ENCODE assay signal across 27 cellular contexts in the genomic region with DNA sequence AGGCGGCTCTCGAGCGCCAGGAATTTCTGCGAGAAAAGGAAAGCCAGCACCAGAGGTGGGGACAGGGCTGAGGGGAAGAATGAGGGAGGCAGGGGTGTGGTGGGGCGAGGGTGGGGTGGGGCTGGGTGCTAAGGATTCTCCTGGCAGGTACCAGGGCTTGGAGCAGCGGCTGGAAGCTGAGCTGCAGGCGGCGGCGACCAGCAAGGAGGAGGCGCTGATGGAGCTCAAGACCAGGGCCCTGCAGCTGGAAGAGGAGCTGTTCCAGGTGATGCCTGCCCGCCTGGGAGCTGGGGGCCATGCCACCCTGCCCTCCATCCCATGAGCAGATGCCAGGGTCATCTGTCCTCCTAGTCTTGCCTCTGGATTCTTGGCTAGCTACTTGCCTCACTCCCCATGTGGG.
"Had no signal": no experiment of that assay in that cellular context is flagged by ENCODE, and none has a peak within 500 bp of the region (broad histone marks: within the 10 kb centered on the region; RNA-seq: fewer than 3 reads in every experiment).

No MANE protein-coding gene starts in this region.

- H3K4me1 ChIP-seq: left ventricle myocardium inferior, pancreas, prostate gland, tibial nerve, uterus had no signal

- H3K27me3 ChIP-seq: neural progenitor cell, pancreas, tibial nerve, uterus had no signal

- H3K4me3 Mint-ChIP-seq: immature natural killer cell; mesothelial cell of epicardium; naive B cell; natural killer cell; nephron progenitor cell; stimulated activated naive CD8-positive, alpha-beta T cell treated with anti-CD3 and anti-CD28 coated beads, Interleukin-15, Interleukin-2, amounts not matched to agents 100 ng/mL and 50 ng/mL, for 24 hours; type B pancreatic cell had no signal

- H3K4me1 Mint-ChIP-seq: mesothelial cell of epicardium had no signal

- H3K4me3 ChIP-seq: left ventricle myocardium inferior, lung, neural progenitor cell, pancreas, prostate gland, skin epidermis, tibial nerve, uterus had no signal

- H3K9me3 ChIP-seq: left ventricle myocardium inferior, pancreas, prostate gland, tibial nerve, uterus had no signal

- H3K36me3 Mint-ChIP-seq: mesothelial cell of epicardium, naive B cell, natural killer cell, neural progenitor cell, type B pancreatic cell had no signal

- H3K4me2 ChIP-seq: neural progenitor cell had no signal

- H3K9ac ChIP-seq: neural progenitor cell had no signal

- DNase-seq: hypothalamus; immature natural killer cell; left ventricle myocardium inferior; mesendoderm; naive B cell; natural killer cell; nephron progenitor cell; pancreas; posterior cingulate gyrus; retina; stimulated activated CD4-positive, alpha-beta T cell treated with anti-CD3 and anti-CD28 coated beads, Interleukin-12 subunit alpha, Interleukin-12 subunit beta, amount 100 ng/mL, for 4 hours; stimulated activated CD4-positive, alpha-beta T cell treated with anti-CD3 and anti-CD28 coated beads, Interleukin-15, amount 100 ng/mL, for 24 hours; stimulated activated CD4-positive, alpha-beta T cell treated with anti-CD3 and anti-CD28 coated beads, Interleukin-2, amount 100 ng/mL, for 24 hours; stimulated activated CD4-positive, alpha-beta T cell treated with anti-CD3 and anti-CD28 coated beads, Interleukin-4, amount 100 ng/mL, for 1 hour; stimulated activated naive CD4-positive, alpha-beta T cell; uterus had no signal

- H3K27ac Mint-ChIP-seq: mesothelial cell of epicardium; natural killer cell; neural progenitor cell; stimulated activated naive CD8-positive, alpha-beta T cell treated with anti-CD3 and anti-CD28 coated beads, Interleukin-15, Interleukin-2, amounts not matched to agents 100 ng/mL and 50 ng/mL, for 24 hours; type B pancreatic cell had no signal

- FAIRE-seq: islet of Langerhans, pancreas had no signal

- H3K9me3 Mint-ChIP-seq: immature natural killer cell; mesothelial cell of epicardium; naive B cell; natural killer cell; nephron progenitor cell; neural progenitor cell; stimulated activated naive CD8-positive, alpha-beta T cell treated with anti-CD3 and anti-CD28 coated beads, Interleukin-15, Interleukin-2, amounts not matched to agents 100 ng/mL and 50 ng/mL, for 24 hours; type B pancreatic cell had no signal

- ATAC-seq: natural killer cell, pancreas, right cardiac atrium, sciatic nerve had no signal

- H3K36me3 ChIP-seq: left ventricle myocardium inferior, neural progenitor cell, pancreas, prostate gland, tibial nerve, uterus had no signal

- H3K27ac ChIP-seq: left ventricle myocardium inferior, neural progenitor cell, pancreas, prostate gland, tibial nerve, uterus had no signal

- H2AFZ ChIP-seq: neural progenitor cell had no signal

- H3K27me3 Mint-ChIP-seq: naive B cell; stimulated activated naive CD8-positive, alpha-beta T cell treated with anti-CD3 and anti-CD28 coated beads, Interleukin-15, Interleukin-2, amounts not matched to agents 100 ng/mL and 50 ng/mL, for 24 hours; type B pancreatic cell had no signal
